ENCODE assay signal across 1 cellular context in the genomic region with DNA sequence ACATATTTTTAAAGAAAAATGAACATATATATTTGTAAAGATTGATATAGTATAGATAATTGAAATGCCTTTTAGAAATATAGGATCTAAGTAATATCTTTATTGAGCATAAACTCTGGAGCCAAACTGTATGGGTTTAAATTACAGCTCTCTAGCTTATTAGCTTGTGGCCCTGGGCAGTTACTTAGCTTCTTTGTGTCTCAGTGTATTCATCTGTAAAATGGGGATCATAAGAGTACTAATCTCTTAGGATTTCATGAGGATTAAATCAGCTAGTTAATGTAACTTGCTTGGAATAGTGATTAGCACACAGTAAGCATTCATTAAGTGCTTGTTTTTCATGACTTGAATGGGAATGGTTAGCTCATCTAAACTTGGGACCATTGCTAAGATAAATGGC.
TF ChIP-seq lines count a peak whose summit lies in the region.

No MANE protein-coding gene starts in this region.

TF ChIP-seq in HepG2, 621 proteins besides CTCF, POLR2A, EP300 and RAD21 (continued from another document):
- TF ChIP-seq, protein P1, sequence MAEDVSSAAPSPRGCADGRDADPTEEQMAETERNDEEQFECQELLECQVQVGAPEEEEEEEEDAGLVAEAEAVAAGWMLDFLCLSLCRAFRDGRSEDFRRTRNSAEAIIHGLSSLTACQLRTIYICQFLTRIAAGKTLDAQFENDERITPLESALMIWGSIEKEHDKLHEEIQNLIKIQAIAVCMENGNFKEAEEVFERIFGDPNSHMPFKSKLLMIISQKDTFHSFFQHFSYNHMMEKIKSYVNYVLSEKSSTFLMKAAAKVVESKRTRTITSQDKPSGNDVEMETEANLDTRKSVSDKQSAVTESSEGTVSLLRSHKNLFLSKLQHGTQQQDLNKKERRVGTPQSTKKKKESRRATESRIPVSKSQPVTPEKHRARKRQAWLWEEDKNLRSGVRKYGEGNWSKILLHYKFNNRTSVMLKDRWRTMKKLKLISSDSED (CRISPR knock-in tag; IDR thresholded peaks at IDR 0.05), result no peak
